Comparison of ENCODE assay signal across 8 cellular contexts in the genomic region with DNA sequence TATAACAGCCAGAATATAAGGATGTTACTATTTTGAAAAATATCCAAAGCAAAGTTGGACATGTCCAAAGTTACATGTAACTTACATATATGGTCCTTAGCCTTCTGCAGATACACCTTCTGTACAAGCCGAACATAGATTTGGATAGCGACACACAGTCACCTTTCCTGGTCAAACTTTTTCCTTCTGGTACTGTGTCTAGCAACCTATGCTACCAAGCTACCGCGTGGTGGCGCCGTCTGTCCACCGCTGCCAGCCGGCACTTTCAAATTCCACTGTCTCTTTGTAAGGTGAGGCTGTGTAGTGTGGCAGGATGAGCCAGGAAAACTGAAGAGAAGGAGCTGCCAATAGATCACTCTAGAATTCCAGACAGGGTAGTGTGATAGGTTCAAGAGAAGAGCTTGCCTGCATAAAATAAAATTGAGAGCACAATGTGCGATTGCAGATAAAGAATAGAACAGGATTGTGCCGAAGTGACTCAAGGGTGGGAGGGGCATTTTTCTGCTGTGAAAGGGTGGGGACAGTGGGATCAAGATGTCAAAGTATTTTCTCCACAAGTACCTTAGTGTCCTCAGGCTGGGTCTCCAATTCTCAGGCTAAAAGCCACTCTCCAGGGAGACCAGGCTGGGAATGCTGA.
DNase-seq lines count a peak whose midpoint lies in the region; ATAC-seq, FAIRE-seq and TF ChIP-seq lines count a peak whose summit lies in the region.

No MANE protein-coding gene starts in this region.

- SMC1A ChIA-PET in GM12878 (lab: Charles Lee; ENCODE audit: uncharacterized antibody, unreplicated experiment) = interaction anchor here (0.6 to 6.2 kb wide), 33 partner anchors 8 to 644 kb away, joined by 3 to 349 read pairs (median 5); partner anchors contain the start of gene SSTR2

- WGBS in GM12878 (ENCODE audit: insufficient coverage, insufficient replicate concordance, low lambda C conversion rate, missing lambda C conversion rate) = 28% methylated on average over 10 of the region's 10 CpGs

- H3K27me3 Mint-ChIP-seq in CD8-positive, alpha-beta memory T cell = no peaks in the 10 kb centered on the region

- H3K4me1 Mint-ChIP-seq in CD8-positive, alpha-beta memory T cell = peaks cover 26 to 38% (median 31%) of the 10 kb centered on the region in 3 donors

- H2AFZ ChIP-seq in GM12878 (ENCODE audit: control insufficient read depth, low read depth, low read length) = no peak overlapping the region

- peak in 4 of 5 donors; percentile 8 to 51 (median 19) for DNase-seq in CD8-positive, alpha-beta memory T cell
- DNase-seq in H4 (ENCODE audit: low spot score) (peak; percentile 76), NCI-H1417 treated with DMSO at 0.1 percent for 48 hours (lab: John Stamatoyannopoulos, UW) (peak; percentile 27), T follicular helper cell (ENCODE audit: low read depth) (peak; percentile 12), GM12878 (ENCODE audit: low read depth, low spot score) (no peak), iPS-NIHi11 (ENCODE audit: low spot score) (peak; percentile 77)
- DNase-seq in stimulated activated CD4-positive, alpha-beta T cell treated with anti-CD3 and anti-CD28 coated beads, Interleukin-12 subunit alpha, Interleukin-12 subunit beta, amount 100 ng/mL, for 48 hours (ENCODE audit: low read depth in 2 of 3, low spot score in 1 of 3) = peak in 2 of 3 donors; percentile 28 to 36

- H3K36me3 ChIP-seq in CD8-positive, alpha-beta memory T cell (ENCODE audit: insufficient read depth, low read length) = no peaks in the 10 kb centered on the region
- no peaks in the 10 kb centered on the region for H3K36me3 ChIP-seq in GM12878 (ENCODE audit: control insufficient read depth in 2 of 2, insufficient read depth in 2 of 2, low read length in 1 of 2)

- TF ChIP-seq RAD21 in GM12878 (IDR thresholded peaks at IDR 0.05; ENCODE audit: insufficient read depth, low read depth, low read length) = peak; percentile 84

- no peak overlapping the region for H3K4me2 ChIP-seq in GM12878 (ENCODE audit: control insufficient read depth, insufficient read depth)

- peaks cover 29% of the 10 kb centered on the region for H3K4me1 ChIP-seq in CD8-positive, alpha-beta memory T cell (ENCODE audit: insufficient read depth, low read length)
- H3K4me1 ChIP-seq in GM12878 (ENCODE audit: control insufficient read depth, insufficient read depth, low read length) = peaks cover 18% of the 10 kb centered on the region

- RAD21 ChIA-PET in GM12878 (lab: Charles Lee; ENCODE audit: unreplicated experiment) = interaction anchor here (1.0 to 6.1 kb wide), 25 partner anchors 10 to 644 kb away, joined by 3 to 271 read pairs (median 6); partner anchors contain the start of gene SSTR2

- intact Hi-C loops in GM12878 (cut with micrococcal nuclease; ENCODE audit: unreplicated experiment) = loop anchor here (2.0 to 5.0 kb wide), 4 partner anchors 261 to 642 kb away; partner anchors contain the start of gene SLC39A11

- CTCF ChIA-PET in CD8-positive, alpha-beta memory T cell (lab: Charles Lee) = interaction anchor here (0.7 to 4.8 kb wide), 17 partner anchors 8 to 644 kb away, joined by 3 to 78 read pairs (median 6); a partner anchor contains a TSS
- CTCF ChIA-PET in GM12878 (lab: Yijun Ruan, JAX) = interaction anchor here (0.5 to 7.5 kb wide), 66 partner anchors 9 to 644 kb away, joined by 3 to 527 read pairs (median 5); partner anchors contain the start of genes COG1 and SSTR2

- TF ChIP-seq POLR2A in GM12878 (IDR thresholded peaks at IDR 0.05; ENCODE audit: low read depth, low read length) = no peak

- no TSS peak for BruUV-seq in GM12878 (replicated peaks; lab: Mats Ljungman, UMichigan)

- no peak for TF ChIP-seq EP300 in GM12878 (IDR thresholded peaks at IDR 0.05; ENCODE audit: borderline replicate concordance in 1 of 2, control insufficient read depth in 1 of 2, low read depth in 2 of 2, low read length in 2 of 2)

- TF ChIP-seq CTCF in GM12878 (IDR thresholded peaks at IDR 0.05 in 2 of 3, conservative IDR thresholded peaks at IDR 0.05 in 1 of 3; ENCODE audit: control insufficient read depth in 2 of 3, extremely low read depth in 1 of 3, insufficient read depth in 1 of 3, low read depth in 3 of 3, low read length in 3 of 3) = peak; percentile 62 to 87 (median 75)

- ATAC-seq in GM12878 (peak; percentile 59), GM19324 (IDR thresholded peaks at IDR 0.05; ENCODE audit: low FRiP score, unreplicated experiment) (no peak)

- no peaks in the 10 kb centered on the region for H3K79me2 ChIP-seq in GM12878 (ENCODE audit: control insufficient read depth, insufficient read depth, low read length)

- no peaks in the 10 kb centered on the region for H4K20me1 ChIP-seq in GM12878 (ENCODE audit: control insufficient read depth, insufficient read depth)

- POLR2A ChIA-PET in CD8-positive, alpha-beta memory T cell (lab: Charles Lee) = interaction anchor here (0.8 kb wide), 1 partner anchor 27 kb away, joined by 3 read pairs; no protein-coding TSS in a partner anchor
- POLR2A ChIA-PET in GM12878 (lab: Charles Lee) = interaction anchor here (0.6 to 1.7 kb wide), 7 partner anchors 137 to 507 kb away, joined by 3 to 5 read pairs (median 3); no protein-coding TSS in a partner anchor

- H3K9me3 ChIP-seq in CD8-positive, alpha-beta memory T cell (ENCODE audit: low read length) = no peaks in the 10 kb centered on the region
- no peaks in the 10 kb centered on the region for H3K9me3 ChIP-seq in GM12878 (replicated peaks; ENCODE audit: control insufficient read depth, insufficient read depth, low read length)

- no peak overlapping the region for H3K4me3 ChIP-seq in CD8-positive, alpha-beta memory T cell (ENCODE audit: low read length)
- no peak overlapping the region for H3K4me3 ChIP-seq in GM12878

- no peak overlapping the region for H3K27ac ChIP-seq in CD8-positive, alpha-beta memory T cell (ENCODE audit: low read depth, low read length)
- no peak overlapping the region for H3K27ac ChIP-seq in GM12878 (ENCODE audit: control insufficient read depth, insufficient read depth)

- H3K27ac Mint-ChIP-seq in CD8-positive, alpha-beta memory T cell = peak overlapping the region in 7 of 8 donors; percentile 5 to 84 (median 15)

- no peaks in the 10 kb centered on the region for H3K27me3 ChIP-seq in CD8-positive, alpha-beta memory T cell (ENCODE audit: insufficient read depth, low read length, poor library complexity, severe bottlenecking)
- no peaks in the 10 kb centered on the region for H3K27me3 ChIP-seq in GM12878 (replicated peaks in 1 of 2; ENCODE audit: control insufficient read depth in 2 of 2, insufficient read depth in 2 of 2, low read length in 1 of 2)

- H3K4me3 Mint-ChIP-seq in CD8-positive, alpha-beta memory T cell = peak overlapping the region in 5 of 7 donors; percentile 3 to 74 (median 45)

- H3K9ac ChIP-seq in GM12878 (ENCODE audit: control insufficient read depth, insufficient read depth, low read length) = no peak overlapping the region

- H3K36me3 Mint-ChIP-seq in CD8-positive, alpha-beta memory T cell = no peaks in the 10 kb centered on the region

- FAIRE-seq in GM12878 (lab: Jason Lieb, UNC) = no peak

- in situ Hi-C loops in GM12878 (cut with MboI) = loop anchor here (5.0 kb wide), 3 partner anchors 168 to 642 kb away; no protein-coding TSS in a partner anchor

- H3K9me3 Mint-ChIP-seq in CD8-positive, alpha-beta memory T cell = no peaks in the 10 kb centered on the region

TF ChIP-seq in GM12878, 131 proteins besides CTCF, POLR2A, EP300 and RAD21 (continues in another document):
- no peak for TF ChIP-seq BMI1 (IDR thresholded peaks at IDR 0.05; ENCODE audit: borderline replicate concordance)
- TF ChIP-seq YY1 (IDR thresholded peaks at IDR 0.05; ENCODE audit: low read depth, low read length) = 0 out of 2 replicates have a peak, but pooled peaks have one; percentile 38
- no peak for TF ChIP-seq KLF5 (IDR thresholded peaks at IDR 0.05; ENCODE audit: partially characterized antibody)
- peak in 1 of 2 experiments; percentile 26; a peak in 1 of 4 replicates for TF ChIP-seq IKZF2 (IDR thresholded peaks at IDR 0.05)
- no peak for TF ChIP-seq RBBP5 (conservative IDR thresholded peaks at IDR 0.05)
- TF ChIP-seq LARP7 (IDR thresholded peaks at IDR 0.05) = no peak
- TF ChIP-seq SPI1 (IDR thresholded peaks at IDR 0.05; ENCODE audit: borderline replicate concordance, insufficient read depth, low read depth, low read length) = no peak
- TF ChIP-seq, protein P1, sequence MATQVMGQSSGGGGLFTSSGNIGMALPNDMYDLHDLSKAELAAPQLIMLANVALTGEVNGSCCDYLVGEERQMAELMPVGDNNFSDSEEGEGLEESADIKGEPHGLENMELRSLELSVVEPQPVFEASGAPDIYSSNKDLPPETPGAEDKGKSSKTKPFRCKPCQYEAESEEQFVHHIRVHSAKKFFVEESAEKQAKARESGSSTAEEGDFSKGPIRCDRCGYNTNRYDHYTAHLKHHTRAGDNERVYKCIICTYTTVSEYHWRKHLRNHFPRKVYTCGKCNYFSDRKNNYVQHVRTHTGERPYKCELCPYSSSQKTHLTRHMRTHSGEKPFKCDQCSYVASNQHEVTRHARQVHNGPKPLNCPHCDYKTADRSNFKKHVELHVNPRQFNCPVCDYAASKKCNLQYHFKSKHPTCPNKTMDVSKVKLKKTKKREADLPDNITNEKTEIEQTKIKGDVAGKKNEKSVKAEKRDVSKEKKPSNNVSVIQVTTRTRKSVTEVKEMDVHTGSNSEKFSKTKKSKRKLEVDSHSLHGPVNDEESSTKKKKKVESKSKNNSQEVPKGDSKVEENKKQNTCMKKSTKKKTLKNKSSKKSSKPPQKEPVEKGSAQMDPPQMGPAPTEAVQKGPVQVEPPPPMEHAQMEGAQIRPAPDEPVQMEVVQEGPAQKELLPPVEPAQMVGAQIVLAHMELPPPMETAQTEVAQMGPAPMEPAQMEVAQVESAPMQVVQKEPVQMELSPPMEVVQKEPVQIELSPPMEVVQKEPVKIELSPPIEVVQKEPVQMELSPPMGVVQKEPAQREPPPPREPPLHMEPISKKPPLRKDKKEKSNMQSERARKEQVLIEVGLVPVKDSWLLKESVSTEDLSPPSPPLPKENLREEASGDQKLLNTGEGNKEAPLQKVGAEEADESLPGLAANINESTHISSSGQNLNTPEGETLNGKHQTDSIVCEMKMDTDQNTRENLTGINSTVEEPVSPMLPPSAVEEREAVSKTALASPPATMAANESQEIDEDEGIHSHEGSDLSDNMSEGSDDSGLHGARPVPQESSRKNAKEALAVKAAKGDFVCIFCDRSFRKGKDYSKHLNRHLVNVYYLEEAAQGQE (IDR thresholded peaks at IDR 0.05; ENCODE audit: low read depth, low read length) = peak; percentile 71
- no peak for TF ChIP-seq RB1 (IDR thresholded peaks at IDR 0.05; ENCODE audit: borderline replicate concordance)
- TF ChIP-seq TAF1 (IDR thresholded peaks at IDR 0.05; ENCODE audit: borderline replicate concordance, low read depth, low read length) = no peak
